In genomic region chr17:40645932-40646331, GRCh38 we compare ENCODE assay signal across 13 cellular contexts. TPM values are rescaled to one million over a fixed set of nuclear protein-coding genes. Genes with fewer than 3 reads are reported as not detected.
DNase-seq lines count a peak whose midpoint lies in the region; ATAC-seq, FAIRE-seq and TF ChIP-seq lines count a peak whose summit lies in the region.
"Had no signal": no experiment of that assay in that cellular context is flagged by ENCODE, and none has a peak within 500 bp of the region (broad histone marks: within the 10 kb centered on the region; RNA-seq: fewer than 3 reads in every experiment).

No MANE protein-coding gene starts in this region.

- H3K4me2 ChIP-seq in GM23338 (no peak overlapping the region), mesenchymal stem cell (ENCODE audit: low read length, poor library complexity, severe bottlenecking) (no peak overlapping the region)

- H3K18ac ChIP-seq in mesenchymal stem cell (ENCODE audit: low read depth in 1 of 2, low read length in 2 of 2) = no peak overlapping the region

- H3K27me3 Mint-ChIP-seq in GM23338 (ENCODE audit: insufficient read depth, low read depth, poor library complexity) = no peaks in the 10 kb centered on the region
- H3K27me3 Mint-ChIP-seq in activated naive CD8-positive, alpha-beta T cell treated with anti-CD3 and anti-CD28 coated beads, Interleukin-2, amount 10 ng/mL, durations not matched to agents 7 days and 5 days = no peaks in the 10 kb centered on the region

- H3K4me3 Mint-ChIP-seq in GM23338 = peak overlapping the region; percentile 30; the same call in 2 of the 3 replicates
- H3K4me3 Mint-ChIP-seq in activated naive CD8-positive, alpha-beta T cell treated with anti-CD3 and anti-CD28 coated beads, Interleukin-2, amount 10 ng/mL, durations not matched to agents 7 days and 5 days = peak overlapping the region; percentile 20

- ATAC-seq in GM23338 (no peak), pancreas (no peak), HG03095 (IDR thresholded peaks at IDR 0.05; ENCODE audit: unreplicated experiment) (no peak), GM19467 (IDR thresholded peaks at IDR 0.05; ENCODE audit: unreplicated experiment) (no peak)
- ATAC-seq in activated naive CD8-positive, alpha-beta T cell treated with anti-CD3 and anti-CD28 coated beads, Interleukin-2, amount 10 ng/mL, durations not matched to agents 7 days and 5 days (ENCODE audit: low read depth) = no peak

- no peak overlapping the region for H4K91ac ChIP-seq in mesenchymal stem cell (ENCODE audit: low read length)

- peaks cover 22% of the 10 kb centered on the region for H3K4me1 ChIP-seq in ACC112 (ENCODE audit: control insufficient read depth, insufficient read depth, low read length, unreplicated experiment)
- peaks cover 6% of the 10 kb centered on the region; the same call in 1 of the 2 replicates for H3K4me1 ChIP-seq in GM23338 (ENCODE audit: insufficient read depth)
- peaks cover 1% of the 10 kb centered on the region for H3K4me1 ChIP-seq in mesenchymal stem cell (ENCODE audit: control insufficient read depth, insufficient read depth, low read depth, low read length)
- H3K4me1 ChIP-seq in pancreas = peaks cover 0 to 29% (median 15%) of the 10 kb centered on the region in 3 donors

- no peak overlapping the region for H2AFZ ChIP-seq in ACC112 (ENCODE audit: low read length, unreplicated experiment)
- no peak overlapping the region for H2AFZ ChIP-seq in GM23338
- H2AFZ ChIP-seq in mesenchymal stem cell (ENCODE audit: low read depth, low read length) = no peak overlapping the region

- H3K9me3 Mint-ChIP-seq in GM23338 = no peaks in the 10 kb centered on the region
- H3K9me3 Mint-ChIP-seq in activated naive CD8-positive, alpha-beta T cell treated with anti-CD3 and anti-CD28 coated beads, Interleukin-2, amount 10 ng/mL, durations not matched to agents 7 days and 5 days = no peaks in the 10 kb centered on the region

- no peaks in the 10 kb centered on the region for H3F3A ChIP-seq in GM23338 (replicated peaks; ENCODE audit: low read depth)

- peak overlapping the region; percentile 98 for H3K9ac ChIP-seq in mesenchymal stem cell (ENCODE audit: low read length)

- H2BK5ac ChIP-seq in mesenchymal stem cell (ENCODE audit: low read depth, low read length, poor library complexity, severe bottlenecking) = no peak overlapping the region

- no peak overlapping the region for H3K27ac Mint-ChIP-seq in GM23338
- H3K27ac Mint-ChIP-seq in activated naive CD8-positive, alpha-beta T cell treated with anti-CD3 and anti-CD28 coated beads, Interleukin-2, amount 10 ng/mL, durations not matched to agents 7 days and 5 days = no peak overlapping the region

- peaks cover 8% of the 10 kb centered on the region; the same call in 2 of the 3 replicates for H3K4me1 Mint-ChIP-seq in GM23338
- peaks cover 28% of the 10 kb centered on the region for H3K4me1 Mint-ChIP-seq in activated naive CD8-positive, alpha-beta T cell treated with anti-CD3 and anti-CD28 coated beads, Interleukin-2, amount 10 ng/mL, durations not matched to agents 7 days and 5 days

- TF ChIP-seq CTCF in GM23338 (conservative IDR thresholded peaks at IDR 0.05; ENCODE audit: low read depth in 2 of 2) = no peak
- TF ChIP-seq CTCF in pancreas (IDR thresholded peaks at IDR 0.05) = no peak

- H2BK12ac ChIP-seq in mesenchymal stem cell (ENCODE audit: low read length in 2 of 2) = no peak overlapping the region

- H3K27ac ChIP-seq in ACC112 (ENCODE audit: low read depth, low read length) = no peak overlapping the region
- H3K27ac ChIP-seq in GM23338 (ENCODE audit: low read depth) = no peak overlapping the region
- no peak overlapping the region for H3K27ac ChIP-seq in mesenchymal stem cell (ENCODE audit: low read length, poor library complexity, severe bottlenecking)
- H3K27ac ChIP-seq in pancreas = no peak overlapping the region

- FAIRE-seq in pancreas (lab: Jason Lieb, UNC) = no peak

- H3K9me2 ChIP-seq in GM23338 (ENCODE audit: insufficient read depth) = no peaks in the 10 kb centered on the region

- peaks cover 37% of the 10 kb centered on the region for H3K36me3 Mint-ChIP-seq in GM23338 (ENCODE audit: low read depth)
- peaks cover 20% of the 10 kb centered on the region for H3K36me3 Mint-ChIP-seq in activated naive CD8-positive, alpha-beta T cell treated with anti-CD3 and anti-CD28 coated beads, Interleukin-2, amount 10 ng/mL, durations not matched to agents 7 days and 5 days

- no peak overlapping the region for H2BK120ac ChIP-seq in mesenchymal stem cell (ENCODE audit: low read depth, low read length)

- H3K9me3 ChIP-seq in mesenchymal stem cell (ENCODE audit: control insufficient read depth, low read length) (no peaks in the 10 kb centered on the region), pancreas (no peaks in the 10 kb centered on the region)

- POLR2A ChIA-PET in activated naive CD8-positive, alpha-beta T cell treated with anti-CD3 and anti-CD28 coated beads, Interleukin-2, amount 10 ng/mL, durations not matched to agents 7 days and 5 days (lab: Charles Lee) = interaction anchor here (1.3 to 2.9 kb wide), 5 partner anchors 18 to 173 kb away, joined by 3 to 19 read pairs (median 18); no protein-coding TSS in a partner anchor

- WGBS in mesenchymal stem cell = 100% methylated on average over 2 of the region's 2 CpGs
- WGBS in pancreas, 2 donors = 47 to 55% methylated on average over 2 of the region's 2 CpGs

- no peak overlapping the region for H4K8ac ChIP-seq in mesenchymal stem cell (ENCODE audit: low read length)

- no peak overlapping the region for H3K14ac ChIP-seq in mesenchymal stem cell (ENCODE audit: low read length in 2 of 2)

- H3K79me2 ChIP-seq in ACC112 (ENCODE audit: control insufficient read depth, insufficient read depth, low read length, unreplicated experiment) (peaks cover 54% of the 10 kb centered on the region), GM23338 (replicated peaks; ENCODE audit: insufficient read depth) (peaks cover 63% of the 10 kb centered on the region)

- peaks cover 36% of the 10 kb centered on the region for H3K36me3 ChIP-seq in ACC112 (ENCODE audit: insufficient read depth, low read length)
- peaks cover 19% of the 10 kb centered on the region for H3K36me3 ChIP-seq in GM23338 (ENCODE audit: insufficient read depth)
- H3K36me3 ChIP-seq in mesenchymal stem cell (ENCODE audit: control insufficient read depth in 1 of 2, insufficient read depth in 2 of 2, low read depth in 1 of 2, low read length in 2 of 2) = peaks cover 0 to 46% of the 10 kb centered on the region in 2 experiments
- H3K36me3 ChIP-seq in pancreas = peaks cover 0 to 15% (median 3%) of the 10 kb centered on the region in 3 donors

- no peak overlapping the region for H3K4ac ChIP-seq in mesenchymal stem cell (ENCODE audit: low read depth in 1 of 2, low read length in 2 of 2)

- no peaks in the 10 kb centered on the region for H4K20me1 ChIP-seq in GM23338 (replicated peaks; ENCODE audit: insufficient read depth)

- H3K27me3 ChIP-seq in ACC112 (ENCODE audit: insufficient read depth, low read length) = no peaks in the 10 kb centered on the region
- H3K27me3 ChIP-seq in GM23338 (ENCODE audit: insufficient read depth) = no peaks in the 10 kb centered on the region
- H3K27me3 ChIP-seq in mesenchymal stem cell (ENCODE audit: control insufficient read depth in 1 of 2, insufficient read depth in 1 of 2, low read length in 2 of 2) = no peaks in the 10 kb centered on the region
- no peaks in the 10 kb centered on the region for H3K27me3 ChIP-seq in pancreas

- no peak overlapping the region for H2AK5ac ChIP-seq in mesenchymal stem cell (ENCODE audit: low read length, severe bottlenecking)

- DNase-seq in GM23338 (ENCODE audit: low spot score) (no peak), mesenchymal stem cell (peak; percentile 20), pancreas (no peak), NCI-H128 (lab: John Stamatoyannopoulos, UW; ENCODE audit: unreplicated experiment) (no peak)
- no peak for DNase-seq in activated naive CD8-positive, alpha-beta T cell treated with anti-CD3 and anti-CD28 coated beads, Interleukin-2, amount 10 ng/mL, durations not matched to agents 7 days and 5 days
- DNase-seq: NCI-H510A treated with DMSO at 0.1 percent for 48 hours had no signal

- H2BK15ac ChIP-seq in mesenchymal stem cell (ENCODE audit: low read depth, poor library complexity, severe bottlenecking) = no peak overlapping the region

- peaks cover 7% of the 10 kb centered on the region for H3K79me1 ChIP-seq in mesenchymal stem cell (replicated peaks; ENCODE audit: low read length, poor library complexity, severe bottlenecking)

- intact Hi-C loops in pancreas (cut with DNase I) = no loop called here

- H3K4me3 ChIP-seq in ACC112 (ENCODE audit: low read depth, low read length) (peak overlapping the region; percentile 90), GM23338 (0 out of 2 replicates have a peak overlapping the region, but pooled peaks have one; percentile 90), mesenchymal stem cell (ENCODE audit: insufficient read depth in 1 of 2, low read depth in 1 of 2, low read length in 2 of 2) (peak overlapping the region in 1 of 2 experiments; percentile 98), pancreas (no peak overlapping the region)

- H3K23ac ChIP-seq in mesenchymal stem cell (ENCODE audit: low read length in 2 of 2) = no peak overlapping the region

RNA-seq across cellular contexts. Expression of gene SMARCE1, which starts 1.7 kb away (rescaled TPM):
- 77.6 and 101 TPM in 2 replicates for total RNA-seq in GM23338 (2014; rRNA removed; shearing (Covaris generic))
- 230 and 258 TPM in 2 replicates for polyA plus RNA-seq in GM23338 (2016; fragmentation: Nextera tagmentation; extraction: Ambion mirVana)
- total RNA-seq in activated naive CD8-positive, alpha-beta T cell treated with anti-CD3 and anti-CD28 coated beads, Interleukin-2, amount 10 ng/mL, durations not matched to agents 7 days and 5 days = 100 to 1,000 TPM; 109 to 117 TPM
- polyA plus RNA-seq in mesenchymal stem cell (2013, experiment 1 of 2) = 113 TPM
- polyA plus RNA-seq in mesenchymal stem cell (2013, experiment 2 of 2) = 111 TPM
- 10 to 100 TPM; 21.7 to 48.5 (median 35.4) TPM for total RNA-seq in pancreas
- 10 to 100 TPM; 29.0 to 55.8 TPM for polyA plus RNA-seq in pancreas

RNA-seq across cellular contexts. Expression of gene KRT222, which starts 19.0 kb away (rescaled TPM):
- 0.12 TPM in 1 of 2 replicates, not detected in the other for total RNA-seq in GM23338 (2014; rRNA removed; shearing (Covaris generic))
- polyA plus RNA-seq in GM23338 (2016; fragmentation: Nextera tagmentation; extraction: Ambion mirVana) = 0.49 TPM in 1 of 2 replicates, not detected in the other
- total RNA-seq in activated naive CD8-positive, alpha-beta T cell treated with anti-CD3 and anti-CD28 coated beads, Interleukin-2, amount 10 ng/mL, durations not matched to agents 7 days and 5 days = not detected
- polyA plus RNA-seq in mesenchymal stem cell (2013, experiment 1 of 2) = not detected
- not detected for polyA plus RNA-seq in mesenchymal stem cell (2013, experiment 2 of 2)
- 1 to 10 TPM in 3 of 6 donors, under 1 TPM in 3; 0.28 to 2.7 (median 1.1) TPM for total RNA-seq in pancreas
- 1 to 10 TPM; 1.4 to 4.9 TPM for polyA plus RNA-seq in pancreas
- total RNA-seq: LHCN-M2 had no signal

RNA-seq across cellular contexts. Expression of gene KRT24, which starts 57.6 kb away (rescaled TPM):
- total RNA-seq in GM23338 (2014; rRNA removed; shearing (Covaris generic)) = not detected in 2 replicates
- polyA plus RNA-seq in GM23338 (2016; fragmentation: Nextera tagmentation; extraction: Ambion mirVana) (not detected in 2 replicates), pancreas (under 1 TPM in 1 of 2 donors, not detected in 1; 0.08 TPM)
- total RNA-seq in activated naive CD8-positive, alpha-beta T cell treated with anti-CD3 and anti-CD28 coated beads, Interleukin-2, amount 10 ng/mL, durations not matched to agents 7 days and 5 days = not detected
- polyA plus RNA-seq in mesenchymal stem cell (2013, experiment 1 of 2) = not detected
- not detected for polyA plus RNA-seq in mesenchymal stem cell (2013, experiment 2 of 2)
- total RNA-seq in pancreas = not detected
- total RNA-seq: cerebellum, LHCN-M2, SK-MEL-5, subcutaneous adipose tissue had no signal

Comparison
In these comparisons a context has a peak if more than half of its experiments do, and no peak if none do; other contexts are left out.
1. H3K4me3 ChIP-seq: peak in ACC112 (single experiment) and GM23338 (single experiment); none in pancreas (0 of 4).